20 cellular contexts compared by ENCODE assay signal in the genomic region with DNA sequence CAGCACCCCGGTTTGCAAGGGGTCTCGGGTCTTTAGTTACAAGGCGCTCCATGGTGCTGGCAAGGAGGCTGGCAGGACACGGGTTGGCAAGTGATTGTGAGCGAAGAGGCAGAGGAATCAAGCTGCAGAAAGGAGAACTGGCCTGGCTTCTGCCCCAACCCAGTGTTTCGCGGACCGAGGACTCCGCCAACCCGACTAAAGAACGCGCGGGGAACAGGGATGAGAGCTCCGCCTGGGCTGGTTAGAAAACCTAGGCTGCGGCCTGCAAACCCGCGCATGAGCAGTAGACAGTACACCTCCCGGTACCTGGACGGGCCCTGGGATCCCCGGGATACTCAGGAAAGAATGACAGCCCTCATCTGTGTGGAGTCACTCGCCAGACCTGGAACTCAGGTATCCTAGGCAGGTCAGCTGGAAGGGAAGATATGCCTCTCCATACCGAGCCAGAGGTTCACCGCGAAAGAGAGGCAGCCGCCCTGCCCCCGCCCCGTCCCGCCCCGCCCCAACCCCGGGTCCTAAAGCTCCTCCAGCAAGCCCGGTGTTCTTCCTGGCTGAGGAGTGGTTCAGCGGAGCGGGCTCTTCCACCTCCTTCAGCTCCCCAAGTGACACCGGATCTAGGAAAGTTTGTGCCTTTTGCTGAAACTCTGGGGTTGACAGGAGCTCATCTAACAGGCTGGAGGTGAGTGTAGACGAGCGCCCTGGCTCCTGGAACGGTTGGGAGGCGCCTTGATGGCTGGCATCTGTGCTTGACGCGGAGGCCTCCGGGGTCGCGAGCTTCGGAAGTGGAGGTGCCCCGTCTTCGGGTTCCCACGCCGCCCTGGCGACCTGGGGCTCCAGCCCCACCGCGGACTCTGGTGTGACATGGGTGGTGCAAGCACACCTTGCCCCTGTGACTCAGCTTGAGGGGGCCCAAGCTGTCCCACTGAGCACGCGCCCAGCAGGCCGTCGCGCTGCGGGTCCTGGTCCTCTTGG.
DNase-seq lines count a peak whose midpoint lies in the region; ATAC-seq and TF ChIP-seq lines count a peak whose summit lies in the region.
"Had no signal": no experiment of that assay in that cellular context is flagged by ENCODE, and none has a peak within 500 bp of the region (broad histone marks: within the 10 kb centered on the region; RNA-seq: fewer than 3 reads in every experiment).

No MANE protein-coding gene starts in this region.

- peak overlapping the region in 1 of 2 donors; percentile 71 for H3K4me3 Mint-ChIP-seq in stimulated activated naive CD8-positive, alpha-beta T cell treated with anti-CD3 and anti-CD28 coated beads, Interleukin-15, amount 100 ng/mL, for 72 hours
- H3K4me3 Mint-ChIP-seq: CD14-positive monocyte, neural crest cell had no signal

- no peaks in the 10 kb centered on the region for H3K9me2 ChIP-seq in SK-N-SH

- TF ChIP-seq POLR2A in gastroesophageal sphincter (IDR thresholded peaks at IDR 0.05) (no peak), tibial nerve (IDR thresholded peaks at IDR 0.05) (no peak)

- no peaks in the 10 kb centered on the region for H3K9me3 ChIP-seq in SK-N-SH
- H3K9me3 ChIP-seq in gastroesophageal sphincter: peaks cover 0 to 10% (median 0%) of the 10 kb centered on the region in 3 donors
- H3K9me3 ChIP-seq in aorta (ENCODE audit: control insufficient read depth, low read length): no peaks in the 10 kb centered on the region
- peaks cover 0 to 3% (median 1%) of the 10 kb centered on the region in 4 donors for H3K9me3 ChIP-seq in tibial nerve
- H3K9me3 ChIP-seq: sigmoid colon had no signal

- H3K36me3 ChIP-seq in SK-N-SH (replicated peaks in 1 of 2; ENCODE audit: control insufficient read depth in 1 of 2, insufficient read depth in 2 of 2, low read length in 1 of 2): no peaks in the 10 kb centered on the region
- H3K36me3 ChIP-seq in gastroesophageal sphincter: no peaks in the 10 kb centered on the region
- H3K36me3 ChIP-seq in aorta (ENCODE audit: control insufficient read depth in 1 of 2, insufficient read depth in 2 of 2, low read length in 1 of 2): no peaks in the 10 kb centered on the region
- no peaks in the 10 kb centered on the region for H3K36me3 ChIP-seq in tibial nerve
- H3K36me3 ChIP-seq: sigmoid colon, stomach, WERI-Rb-1 had no signal

- H4K20me1 ChIP-seq in SK-N-SH (ENCODE audit: insufficient read depth): no peaks in the 10 kb centered on the region

- no peaks in the 10 kb centered on the region for H3K4me1 Mint-ChIP-seq in stimulated activated naive CD8-positive, alpha-beta T cell treated with anti-CD3 and anti-CD28 coated beads, Interleukin-15, amount 100 ng/mL, for 72 hours
- H3K4me1 Mint-ChIP-seq: CD14-positive monocyte, neural crest cell had no signal

- no peak overlapping the region for H3K4me2 ChIP-seq in SK-N-SH

- no peak for DNase-seq in stimulated activated naive CD8-positive, alpha-beta T cell treated with anti-CD3 and anti-CD28 coated beads, Interleukin-15, amount 100 ng/mL, for 72 hours
- no peak for DNase-seq in stimulated activated naive CD8-positive, alpha-beta T cell treated with anti-CD3 and anti-CD28 coated beads, Interleukin-15, Interleukin-2, amounts not matched to agents 100 U/mL and 50 U/mL, for 24 hours
- DNase-seq in SK-N-SH (peak; percentile 22), aorta (peak in 1 of 2 donors; percentile 73), tibial nerve (ENCODE audit: low spot score in 2 of 2) (no peak), H4 (ENCODE audit: low spot score) (no peak), NCI-H345 (lab: John Stamatoyannopoulos, UW) (no peak)
- DNase-seq: activated CD8-positive, alpha-beta memory T cell treated with anti-CD3 and anti-CD28 coated beads, Interleukin-2, amount 50 U/mL, for 48 hours; kidney glomerular epithelial cell; NCI-H1417; sigmoid colon; stomach; T-helper 9 cell; trophoblast cell; WERI-Rb-1 had no signal

- peaks cover 12 to 67% of the 10 kb centered on the region in 2 donors for H3K9me3 Mint-ChIP-seq in stimulated activated naive CD8-positive, alpha-beta T cell treated with anti-CD3 and anti-CD28 coated beads, Interleukin-15, amount 100 ng/mL, for 72 hours

- no peak for TF ChIP-seq CTCF in SK-N-SH (IDR thresholded peaks at IDR 0.05)
- TF ChIP-seq CTCF in gastroesophageal sphincter (IDR thresholded peaks at IDR 0.05): no peak
- TF ChIP-seq CTCF in tibial nerve (IDR thresholded peaks at IDR 0.05): no peak

- H3K79me2 ChIP-seq in SK-N-SH (ENCODE audit: insufficient read depth): no peaks in the 10 kb centered on the region

- ATAC-seq in stimulated activated naive CD8-positive, alpha-beta T cell treated with anti-CD3 and anti-CD28 coated beads, Interleukin-15, amount 100 ng/mL, for 72 hours: peak; percentile 25
- no peak for ATAC-seq in stimulated activated naive CD8-positive, alpha-beta T cell treated with anti-CD3 and anti-CD28 coated beads, Interleukin-15, Interleukin-2, amounts not matched to agents 100 U/mL and 50 U/mL, for 24 hours
- ATAC-seq in gastroesophageal sphincter (peak; percentile 26), aorta (ENCODE audit: low FRiP score) (peak; percentile 33)

- H3K27me3 ChIP-seq in SK-N-SH (ENCODE audit: insufficient read depth) (peaks cover 58% of the 10 kb centered on the region), gastroesophageal sphincter (peaks cover 68% of the 10 kb centered on the region), aorta (ENCODE audit: control insufficient read depth in 1 of 2, insufficient read depth in 2 of 2, low read length in 1 of 2) (no peaks in the 10 kb centered on the region), tibial nerve (no peaks in the 10 kb centered on the region)

- no peak overlapping the region for H3K27ac ChIP-seq in SK-N-SH (ENCODE audit: low read depth in 2 of 2, low read length in 1 of 2)
- no peak overlapping the region for H3K27ac ChIP-seq in gastroesophageal sphincter
- H3K27ac ChIP-seq in aorta (ENCODE audit: low read depth in 1 of 2, low read length in 2 of 2): no peak overlapping the region
- H3K27ac ChIP-seq in tibial nerve: no peak overlapping the region
- H3K27ac ChIP-seq: RWPE1, sigmoid colon, WERI-Rb-1 had no signal

- H3F3A ChIP-seq in SK-N-SH (replicated peaks; ENCODE audit: insufficient read depth): no peaks in the 10 kb centered on the region

- intact Hi-C loops in aorta (cut with DNase I): no loop called here

- POLR2A ChIA-PET in SK-N-SH (lab: Yijun Ruan, JAX): no interaction called here

- no peak overlapping the region for H2AFZ ChIP-seq in SK-N-SH (ENCODE audit: low read depth)

- no peak for TF ChIP-seq RAD21 in SK-N-SH (IDR thresholded peaks at IDR 0.05; ENCODE audit: low read length)

- peaks cover 28% of the 10 kb centered on the region for H3K27me3 Mint-ChIP-seq in stimulated activated naive CD8-positive, alpha-beta T cell treated with anti-CD3 and anti-CD28 coated beads, Interleukin-15, amount 100 ng/mL, for 72 hours
- H3K27me3 Mint-ChIP-seq: progenitor cell of endocrine pancreas had no signal

- CTCF ChIA-PET in SK-N-SH (lab: Yijun Ruan, JAX): interaction anchor here (0.8 to 0.9 kb wide), 2 partner anchors 13 kb away, joined by 3 to 4 read pairs; no protein-coding TSS in a partner anchor

- TF ChIP-seq EP300 in SK-N-SH (IDR thresholded peaks at IDR 0.05; ENCODE audit: borderline replicate concordance in 1 of 2, low read depth in 1 of 2, low read length in 1 of 2) (no peak), gastroesophageal sphincter (IDR thresholded peaks at IDR 0.05) (no peak), tibial nerve (IDR thresholded peaks at IDR 0.05) (no peak)

- WGBS in SK-N-SH (ENCODE audit: low lambda C conversion rate): 16% methylated on average over 54 of the region's 57 CpGs
- whole genome bisulfite sequencing in gastroesophageal sphincter (ENCODE audit: low coverage in 1 of 2), 2 donors: 44 to 53% methylated on average over 16 to 30 of the region's 57 CpGs
- WGBS in aorta, 2 donors: 37 to 43% methylated on average over 57 of the region's 57 CpGs
- 43 to 57% methylated on average over 51 to 53 of the region's 57 CpGs for WGBS in tibial nerve, 2 donors

- H3K9ac ChIP-seq in SK-N-SH: no peak overlapping the region

- no peak overlapping the region for H3K27ac Mint-ChIP-seq in stimulated activated naive CD8-positive, alpha-beta T cell treated with anti-CD3 and anti-CD28 coated beads, Interleukin-15, amount 100 ng/mL, for 72 hours
- H3K27ac Mint-ChIP-seq: progenitor cell of endocrine pancreas had no signal

- 0 out of 4 replicates have a peak overlapping the region, but pooled peaks of 1 of the 2 experiments have one; percentile 19 for H3K4me3 ChIP-seq in SK-N-SH (ENCODE audit: low read depth in 2 of 2, low read length in 1 of 2)
- H3K4me3 ChIP-seq in gastroesophageal sphincter: peak overlapping the region in 1 of 2 donors; percentile 43
- no peak overlapping the region for H3K4me3 ChIP-seq in aorta (ENCODE audit: low read length in 2 of 2)
- peak overlapping the region in 1 of 4 donors; percentile 46 for H3K4me3 ChIP-seq in tibial nerve

- H3K4me1 ChIP-seq in SK-N-SH (ENCODE audit: control insufficient read depth in 1 of 2, insufficient read depth in 2 of 2, low read depth in 1 of 2, low read length in 1 of 2) (no peaks in the 10 kb centered on the region), gastroesophageal sphincter (peaks cover 0 to 22% (median 0%) of the 10 kb centered on the region in 3 donors), aorta (ENCODE audit: control insufficient read depth in 1 of 2, insufficient read depth in 2 of 2, low read length in 2 of 2) (no peaks in the 10 kb centered on the region), tibial nerve (peaks cover 0 to 21% (median 0%) of the 10 kb centered on the region in 4 donors)

TF ChIP-seq in SK-N-SH, 30 proteins besides CTCF, POLR2A, EP300 and RAD21:
- TF ChIP-seq NFIC (IDR thresholded peaks at IDR 0.05; ENCODE audit: borderline replicate concordance) (no peak), ELF1 (IDR thresholded peaks at IDR 0.05) (no peak), NRF1 (IDR thresholded peaks at IDR 0.05; ENCODE audit: low read depth, low read length) (no peak), EZH2phosphoT487 (IDR thresholded peaks at IDR 0.05; ENCODE audit: borderline replicate concordance, low read depth) (no peak)
